Comparison of ENCODE assay signal across 18 cellular contexts in genomic region chr2:158692372-158693103, GRCh38.
DNase-seq lines count a peak whose midpoint lies in the region; ATAC-seq and TF ChIP-seq lines count a peak whose summit lies in the region.
"Had no signal": no experiment of that assay in that cellular context is flagged by ENCODE, and none has a peak within 500 bp of the region (broad histone marks: within the 10 kb centered on the region; RNA-seq: fewer than 3 reads in every experiment).

No MANE protein-coding gene starts in this region.

- peaks cover 4% of the 10 kb centered on the region for H3K9me3 Mint-ChIP-seq in stimulated activated effector memory CD8-positive, alpha-beta T cell treated with anti-CD3 and anti-CD28 coated beads, Interleukin-12 subunit alpha, Interleukin-12 subunit beta, amount 100 ng/mL, for 72 hours

- no peaks in the 10 kb centered on the region for H3K9me2 ChIP-seq in PC-3 (replicated peaks; ENCODE audit: low read length)

- H3K4me1 Mint-ChIP-seq in stimulated activated effector memory CD8-positive, alpha-beta T cell treated with anti-CD3 and anti-CD28 coated beads, Interleukin-12 subunit alpha, Interleukin-12 subunit beta, amount 100 ng/mL, for 72 hours, result no peaks in the 10 kb centered on the region

- no peak overlapping the region for H3K4me2 ChIP-seq in PC-3 (ENCODE audit: low read length)
- H3K4me2 ChIP-seq: GM23338, PC-9 had no signal

- intact Hi-C loops in PC-3 (cut with micrococcal nuclease), result no loop called here
- intact Hi-C loops in ascending aorta (cut with DNase I), result no loop called here

- H3K27ac ChIP-seq in PC-3 (ENCODE audit: low read length), result no peak overlapping the region
- H3K27ac ChIP-seq in ascending aorta, result no peak overlapping the region
- H3K27ac ChIP-seq: C4-2B, PC-9 had no signal

- POLR2A ChIA-PET in PC-3 (lab: Charles Lee; ENCODE audit: unreplicated experiment), result no interaction called here

- peak; percentile 35; the same call in 1 of the 2 replicates for ATAC-seq in PC-3
- peak; percentile 33 for ATAC-seq in esophagus mucosa
- peak; percentile 14 for ATAC-seq in stimulated activated effector memory CD8-positive, alpha-beta T cell treated with anti-CD3 and anti-CD28 coated beads, Interleukin-12 subunit alpha, Interleukin-12 subunit beta, amount 100 ng/mL, for 72 hours
- ATAC-seq in HG02610 (IDR thresholded peaks at IDR 0.05; ENCODE audit: unreplicated experiment), result no peak
- ATAC-seq: GM12878, GM23338 had no signal

- H3K9me3 ChIP-seq in PC-3 (ENCODE audit: low read length) (no peaks in the 10 kb centered on the region), ascending aorta (no peaks in the 10 kb centered on the region)

- DNase-seq in SKM-1 treated with dmso at 0.1 percent for 144 hours (lab: John Stamatoyannopoulos, UW; ENCODE audit: unreplicated experiment) (peak; percentile 13), SKM-1 (lab: John Stamatoyannopoulos, UW; ENCODE audit: unreplicated experiment) (no peak), PC-3 (no peak), ascending aorta (ENCODE audit: low spot score in 2 of 2) (no peak)
- no peak for DNase-seq in stimulated activated effector memory CD8-positive, alpha-beta T cell treated with anti-CD3 and anti-CD28 coated beads, Interleukin-12 subunit alpha, Interleukin-12 subunit beta, amount 100 ng/mL, for 72 hours (ENCODE audit: low spot score in 2 of 2)
- no peak for DNase-seq in activated T-cell treated with anti-CD3 and anti-CD28 coated beads, Interleukin-2, amount 50 U/mL, for 48 hours
- DNase-seq: DMS 273 treated with DMSO at 0.1 percent for 48 hours; GDM1; NCI-H1092 treated with DMSO at 0.1 percent for 48 hours; NCI-H446 treated with DMSO at 0.1 percent for 48 hours; NK-92 treated with Interleukin-12 subunit alpha and Interleukin-12 subunit beta, amount 100 ng/mL, for 24 hours; PC-9; T-helper 1 cell had no signal

- no peaks in the 10 kb centered on the region for H3K27me3 ChIP-seq in PC-3 (ENCODE audit: low read length)
- H3K27me3 ChIP-seq in ascending aorta, result no peaks in the 10 kb centered on the region

- no peak overlapping the region for H3K9ac ChIP-seq in PC-3 (ENCODE audit: low read length)

- no peaks in the 10 kb centered on the region for H3K79me2 ChIP-seq in PC-3 (ENCODE audit: low read length)

- no peak overlapping the region for H2AFZ ChIP-seq in PC-3 (ENCODE audit: low read length)
- H2AFZ ChIP-seq: GM23338, PC-9 had no signal

- no peaks in the 10 kb centered on the region for H4K20me1 ChIP-seq in PC-3 (ENCODE audit: low read length)

- no peaks in the 10 kb centered on the region for H3K4me1 ChIP-seq in PC-3 (ENCODE audit: insufficient read depth, low read length)
- H3K4me1 ChIP-seq in ascending aorta, result no peaks in the 10 kb centered on the region

- H3K27ac Mint-ChIP-seq in stimulated activated effector memory CD8-positive, alpha-beta T cell treated with anti-CD3 and anti-CD28 coated beads, Interleukin-12 subunit alpha, Interleukin-12 subunit beta, amount 100 ng/mL, for 72 hours, result no peak overlapping the region
- H3K27ac Mint-ChIP-seq: GM23338 had no signal

- TF ChIP-seq CTCF in PC-3 (conservative IDR thresholded peaks at IDR 0.05; ENCODE audit: low read depth, low read length), result no peak
- TF ChIP-seq CTCF in ascending aorta (IDR thresholded peaks at IDR 0.05), result no peak

- H3K36me3 Mint-ChIP-seq in stimulated activated effector memory CD8-positive, alpha-beta T cell treated with anti-CD3 and anti-CD28 coated beads, Interleukin-12 subunit alpha, Interleukin-12 subunit beta, amount 100 ng/mL, for 72 hours, result no peaks in the 10 kb centered on the region

- H3K4me3 ChIP-seq in PC-3 (ENCODE audit: low read length) (no peak overlapping the region), ascending aorta (no peak overlapping the region)
- H3K4me3 ChIP-seq: GM12878, GM23338, PC-9 had no signal

- H3F3A ChIP-seq in PC-3 (ENCODE audit: low read length, unreplicated experiment), result no peaks in the 10 kb centered on the region

- no peaks in the 10 kb centered on the region for H3K36me3 ChIP-seq in PC-3 (ENCODE audit: low read depth, low read length)
- no peaks in the 10 kb centered on the region for H3K36me3 ChIP-seq in ascending aorta

- BruUV-seq in PC-3 (replicated peaks; lab: Mats Ljungman, UMichigan), result no TSS peak

- CTCF ChIA-PET in PC-3 (lab: Charles Lee), result interaction anchor here (1.0 kb wide), 1 partner anchor 25 kb away, joined by 3 read pairs; no protein-coding TSS in a partner anchor

- H3K4me3 Mint-ChIP-seq in stimulated activated effector memory CD8-positive, alpha-beta T cell treated with anti-CD3 and anti-CD28 coated beads, Interleukin-12 subunit alpha, Interleukin-12 subunit beta, amount 100 ng/mL, for 72 hours, result no peak overlapping the region
- H3K4me3 Mint-ChIP-seq: GM23338 had no signal
